Comparison of ENCODE assay signal across 18 cellular contexts in genomic region chr9:93673844-93674334, GRCh38.
DNase-seq lines count a peak whose midpoint lies in the region; ATAC-seq and TF ChIP-seq lines count a peak whose summit lies in the region.
"Had no signal": no experiment of that assay in that cellular context is flagged by ENCODE, and none has a peak within 500 bp of the region (broad histone marks: within the 10 kb centered on the region; RNA-seq: fewer than 3 reads in every experiment).

No MANE protein-coding gene starts in this region.

- H3K27me3 Mint-ChIP-seq in MCF 10A (ENCODE audit: insufficient read depth, unreplicated experiment) (no peaks in the 10 kb centered on the region), chondrocyte (ENCODE audit: low read depth) (no peaks in the 10 kb centered on the region)
- H3K27me3 Mint-ChIP-seq: activated T-helper 17 cell treated with anti-CD3 and anti-CD28 coated beads, Interleukin-2, amount 50 U/mL, for 72 hours had no signal

- H3K27ac ChIP-seq in breast epithelium (no peak overlapping the region), left lung (no peak overlapping the region), upper lobe of right lung (no peak overlapping the region)
- H3K27ac ChIP-seq: parathyroid adenoma had no signal

- H3K4me1 ChIP-seq in breast epithelium (no peaks in the 10 kb centered on the region), left lung (no peaks in the 10 kb centered on the region), upper lobe of right lung (no peaks in the 10 kb centered on the region)
- H3K4me1 ChIP-seq: parathyroid adenoma had no signal

- H3K36me3 ChIP-seq in breast epithelium (peaks cover 13% of the 10 kb centered on the region), left lung (peaks cover 0 to 70% of the 10 kb centered on the region in 2 donors), upper lobe of right lung (peaks cover 43% of the 10 kb centered on the region)

- H3K9me3 Mint-ChIP-seq in MCF 10A (ENCODE audit: unreplicated experiment) (no peaks in the 10 kb centered on the region), chondrocyte (ENCODE audit: low read depth) (no peaks in the 10 kb centered on the region)
- H3K9me3 Mint-ChIP-seq: activated T-helper 17 cell treated with anti-CD3 and anti-CD28 coated beads, Interleukin-2, amount 50 U/mL, for 72 hours had no signal

- H3K9me3 ChIP-seq in breast epithelium: no peaks in the 10 kb centered on the region
- no peaks in the 10 kb centered on the region for H3K9me3 ChIP-seq in left lung
- H3K9me3 ChIP-seq in upper lobe of right lung: no peaks in the 10 kb centered on the region
- H3K9me3 ChIP-seq: mucosa of descending colon had no signal

- CTCF ChIA-PET in MCF 10A (lab: Yijun Ruan, JAX): interaction anchor here (0.9 to 1.5 kb wide), 2 partner anchors 8 to 291 kb away, joined by 3 to 12 read pairs; no protein-coding TSS in a partner anchor

- no peaks in the 10 kb centered on the region for H3K4me1 Mint-ChIP-seq in MCF 10A (ENCODE audit: insufficient read depth, unreplicated experiment)
- no peaks in the 10 kb centered on the region for H3K4me1 Mint-ChIP-seq in chondrocyte (ENCODE audit: low read depth)

- peak; percentile 13 to 43 for DNase-seq in breast epithelium (ENCODE audit: low spot score in 2 of 2)
- no peak for DNase-seq in MCF 10A (ENCODE audit: unreplicated experiment)
- DNase-seq in chondrocyte (ENCODE audit: low spot score): peak; percentile 69
- peak; percentile 25 to 55 for DNase-seq in left lung
- peak; percentile 54 for DNase-seq in upper lobe of right lung
- DNase-seq in retina: no peak
- DNase-seq: activated CD4-positive, CD25-positive, alpha-beta regulatory T cell treated with anti-CD3 and anti-CD28 coated beads, Interleukin-2, amount 50 U/mL, for 72 hours; Calu3; Karpas-422; kidney glomerular epithelial cell; NCI-H1417 treated with DMSO at 0.1 percent for 48 hours; NK-92 treated with Interleukin-12 subunit alpha and Interleukin-12 subunit beta, amount 100 ng/mL, for 24 hours had no signal

- TF ChIP-seq CTCF in breast epithelium (IDR thresholded peaks at IDR 0.05) (no peak), MCF 10A (IDR thresholded peaks at IDR 0.05; ENCODE audit: unreplicated experiment) (no peak), chondrocyte (IDR thresholded peaks at IDR 0.05) (no peak), left lung (IDR thresholded peaks at IDR 0.05) (no peak), upper lobe of right lung (IDR thresholded peaks at IDR 0.05) (no peak)

- no peak for ATAC-seq in left lung
- no peak for ATAC-seq in upper lobe of right lung
- no peak for ATAC-seq in GM21786 (IDR thresholded peaks at IDR 0.05; ENCODE audit: unreplicated experiment)
- no peak for ATAC-seq in GM21723 (IDR thresholded peaks at IDR 0.05; ENCODE audit: unreplicated experiment)
- ATAC-seq: esophagus mucosa had no signal

- POLR2A ChIA-PET in MCF 10A (lab: Yijun Ruan, JAX): no interaction called here

- no TSS peak for BruUV-seq in MCF 10A (replicated peaks; lab: Mats Ljungman, UMichigan)

- intact Hi-C loops in breast epithelium (cut with DNase I; ENCODE audit: low total_unique reads) (no loop called here), MCF 10A (cut with micrococcal nuclease) (no loop called here), left lung (cut with DNase I) (no loop called here), upper lobe of right lung (cut with DNase I) (no loop called here)

- H3K4me3 ChIP-seq in breast epithelium (no peak overlapping the region), left lung (no peak overlapping the region), upper lobe of right lung (no peak overlapping the region)
- H3K4me3 ChIP-seq: mucosa of descending colon had no signal

- H3K4me3 Mint-ChIP-seq in MCF 10A (ENCODE audit: unreplicated experiment) (no peak overlapping the region), chondrocyte (ENCODE audit: unreplicated experiment) (no peak overlapping the region)
- H3K4me3 Mint-ChIP-seq: activated T-helper 17 cell treated with anti-CD3 and anti-CD28 coated beads, Interleukin-2, amount 50 U/mL, for 72 hours had no signal

- H3K27ac Mint-ChIP-seq in MCF 10A (ENCODE audit: low read depth, unreplicated experiment) (no peak overlapping the region), chondrocyte (ENCODE audit: unreplicated experiment) (no peak overlapping the region)
- H3K27ac Mint-ChIP-seq: activated T-helper 17 cell treated with anti-CD3 and anti-CD28 coated beads, Interleukin-2, amount 50 U/mL, for 72 hours had no signal

- H3K36me3 Mint-ChIP-seq in MCF 10A (ENCODE audit: insufficient read depth, unreplicated experiment): no peaks in the 10 kb centered on the region
- H3K36me3 Mint-ChIP-seq in chondrocyte (ENCODE audit: low read depth): peaks cover 3% of the 10 kb centered on the region

- TF ChIP-seq POLR2A in breast epithelium (IDR thresholded peaks at IDR 0.05): no peak

- H3K27me3 ChIP-seq in breast epithelium (no peaks in the 10 kb centered on the region), left lung (no peaks in the 10 kb centered on the region), upper lobe of right lung (no peaks in the 10 kb centered on the region)

Comparison
In these comparisons a context has a peak if more than half of its experiments do, and no peak if none do; other contexts are left out.
1. DNase-seq: peak in breast epithelium (2 of 2), chondrocyte (single experiment), left lung (2 of 2) and upper lobe of right lung (single experiment); none in MCF 10A (single experiment) and retina (single experiment).